26 cellular contexts compared by ENCODE assay signal in genomic region chr3:194257916-194258668, GRCh38.
"Had no signal": no experiment of that assay in that cellular context is flagged by ENCODE, and none has a peak within 500 bp of the region (broad histone marks: within the 10 kb centered on the region; RNA-seq: fewer than 3 reads in every experiment).

No MANE protein-coding gene starts in this region.

- H3K27me3 ChIP-seq: gastroesophageal sphincter, hepatocyte, neural progenitor cell, suprapubic skin, transverse colon, uterus had no signal

- H3K9ac ChIP-seq: neural progenitor cell, parathyroid adenoma had no signal

- H3K36me3 ChIP-seq: gastroesophageal sphincter, neural progenitor cell, suprapubic skin, transverse colon, uterus had no signal

- H3K9me3 Mint-ChIP-seq: activated T-helper 17 cell treated with anti-CD3 and anti-CD28 coated beads, Interleukin-2, amount 50 U/mL, for 72 hours; central memory CD8-positive, alpha-beta T cell; natural killer cell; stimulated activated naive B cell treated with anti-CD40 and anti-IgM and Interleukin-4, amounts not matched to agents 10 μg/mL and 1 μg/mL and 100 μg/mL, for 72 hours had no signal

- H3K27ac ChIP-seq: gastroesophageal sphincter, hepatocyte, neural progenitor cell, parathyroid adenoma, psoas muscle, suprapubic skin, transverse colon, uterus had no signal

- H3K27me3 Mint-ChIP-seq: activated T-helper 17 cell treated with anti-CD3 and anti-CD28 coated beads, Interleukin-2, amount 50 U/mL, for 72 hours; central memory CD8-positive, alpha-beta T cell; memory B cell had no signal

- H3K4me3 Mint-ChIP-seq: activated T-cell treated with anti-CD3 and anti-CD28 coated beads, Interleukin-2, amount 50 U/mL, for 4 hours; activated T-helper 17 cell treated with anti-CD3 and anti-CD28 coated beads, Interleukin-2, amount 50 U/mL, for 72 hours; central memory CD8-positive, alpha-beta T cell; memory B cell; natural killer cell; neural progenitor cell; stimulated activated naive B cell treated with anti-CD40 and anti-IgM and Interleukin-4, amounts not matched to agents 10 μg/mL and 1 μg/mL and 100 μg/mL, for 72 hours had no signal

- H3K9me3 ChIP-seq: suprapubic skin, uterus had no signal

- DNase-seq: activated CD4-positive, alpha-beta T cell treated with anti-CD3 and anti-CD28 coated beads for 4 hours; activated CD4-positive, alpha-beta T cell treated with anti-CD3 and anti-CD28 coated beads, Interleukin-2, amount 50 U/mL, for 4 hours; activated gamma-delta T cell treated with Interleukin-2 at 50 U/mL for 16 hours; activated T-cell treated with anti-CD3 and anti-CD28 coated beads, Interleukin-2, amount 50 U/mL, for 4 hours; anterior cingulate cortex; dermis blood vessel endothelial cell; effector CD8-positive, alpha-beta T cell; left cardiac atrium; natural killer cell; occipital lobe; psoas muscle; stimulated activated CD4-positive, alpha-beta T cell treated with anti-CD3 and anti-CD28 coated beads, Interleukin-1b, Interleukin-23, amount 100 ng/mL, for 48 hours; stimulated activated CD4-positive, alpha-beta T cell treated with anti-CD3 and anti-CD28 coated beads, Interleukin-4, amount 100 ng/mL, for 4 hours; stimulated activated naive B cell treated with anti-CD40 and anti-IgM and Interleukin-4, amounts not matched to agents 10 μg/mL and 1 μg/mL and 100 μg/mL, for 72 hours; transverse colon; uterus had no signal

- H3K36me3 Mint-ChIP-seq: memory B cell; natural killer cell; neural progenitor cell; stimulated activated naive B cell treated with anti-CD40 and anti-IgM and Interleukin-4, amounts not matched to agents 10 μg/mL and 1 μg/mL and 100 μg/mL, for 72 hours had no signal

- H3K27ac Mint-ChIP-seq: activated naive CD4-positive, alpha-beta T cell treated with anti-CD3 and anti-CD28 coated beads, Interleukin-2, amount 50 U/mL, for 72 hours; activated T-helper 17 cell treated with anti-CD3 and anti-CD28 coated beads, Interleukin-2, amount 50 U/mL, for 72 hours; memory B cell; natural killer cell; neural progenitor cell; stimulated activated naive B cell treated with anti-CD40 and anti-IgM and Interleukin-4, amounts not matched to agents 10 μg/mL and 1 μg/mL and 100 μg/mL, for 72 hours had no signal

- H3K4me1 ChIP-seq: gastroesophageal sphincter, psoas muscle, suprapubic skin, transverse colon, uterus had no signal

- H3K4me3 ChIP-seq: gastroesophageal sphincter, hepatocyte, neural progenitor cell, psoas muscle, smooth muscle cell, suprapubic skin, transverse colon, uterus had no signal

- ATAC-seq: activated naive CD4-positive, alpha-beta T cell treated with anti-CD3 and anti-CD28 coated beads, Interleukin-2, amount 50 U/mL, for 72 hours; activated T-cell treated with anti-CD3 and anti-CD28 coated beads, Interleukin-2, amount 50 U/mL, for 4 hours; activated T-helper 17 cell treated with anti-CD3 and anti-CD28 coated beads, Interleukin-2, amount 50 U/mL, for 72 hours; gastroesophageal sphincter; left cardiac atrium; natural killer cell; stimulated activated naive B cell treated with anti-CD40 and anti-IgM and Interleukin-4, amounts not matched to agents 10 μg/mL and 1 μg/mL and 100 μg/mL, for 72 hours had no signal
